ENCODE assay signal across 8 cellular contexts in genomic region chr6:31861919-31862343, GRCh38. TPM values are rescaled to one million over a fixed set of nuclear protein-coding genes. Genes with fewer than 3 reads are reported as not detected.
A peak's percentile ranks its signal among the peaks of the same experiment; 100 is the strongest.
DNase-seq lines count a peak whose midpoint lies in the region; ATAC-seq, FAIRE-seq and TF ChIP-seq lines count a peak whose summit lies in the region.

No MANE protein-coding gene starts in this region.

- H3K36me3 ChIP-seq in esophagus squamous epithelium = peaks cover 11 to 45% (median 15%) of the 10 kb centered on the region in 3 donors
- peaks cover 2 to 14% (median 8%) of the 10 kb centered on the region in 3 donors for H3K36me3 ChIP-seq in pancreas

- peak overlapping the region; percentile 85 for H3K4me3 Mint-ChIP-seq in Calu3 (ENCODE audit: low read depth, unreplicated experiment)

- peaks cover 65% of the 10 kb centered on the region for H3K36me3 Mint-ChIP-seq in Calu3 (ENCODE audit: insufficient read depth, unreplicated experiment)

- ATAC-seq in pancreas = no peak
- no peak for ATAC-seq in GM19455 (IDR thresholded peaks at IDR 0.05; ENCODE audit: unreplicated experiment)

- intact Hi-C loops in Calu3 (cut with micrococcal nuclease; ENCODE audit: unreplicated experiment) (loop anchor here (5.0 kb wide), 1 partner anchor 85 kb away; the partner anchor contains the start of gene VWA7), esophagus squamous epithelium (cut with DNase I) (no loop called here), pancreas (cut with DNase I) (no loop called here)

- peaks cover 19% of the 10 kb centered on the region for H3K4me1 Mint-ChIP-seq in Calu3 (ENCODE audit: low read depth, unreplicated experiment)

- in situ Hi-C loops in KBM-7 (cut with MboI; ENCODE audit: low pct_unique_long_range_greater_than_20kb, low sequenced_read_pairs) = no loop called here

- H3K9me3 ChIP-seq in esophagus squamous epithelium (no peaks in the 10 kb centered on the region), pancreas (no peaks in the 10 kb centered on the region)

- peaks cover 7 to 34% (median 19%) of the 10 kb centered on the region in 3 donors for H3K4me1 ChIP-seq in esophagus squamous epithelium
- H3K4me1 ChIP-seq in pancreas = peaks cover 0 to 6% (median 0%) of the 10 kb centered on the region in 3 donors

- peak overlapping the region; percentile 85 for H3K27ac ChIP-seq in RWPE1
- H3K27ac ChIP-seq in esophagus squamous epithelium = peak overlapping the region in 3 of 4 donors; percentile 77 to 92 (median 92)
- peak overlapping the region in 3 of 4 donors; percentile 38 to 80 (median 73) for H3K27ac ChIP-seq in pancreas

- TF ChIP-seq CTCF in Calu3 (IDR thresholded peaks at IDR 0.05; ENCODE audit: unreplicated experiment) = no peak
- TF ChIP-seq CTCF in RWPE1 (conservative IDR thresholded peaks at IDR 0.05; ENCODE audit: low read depth) = no peak
- no peak for TF ChIP-seq CTCF in esophagus squamous epithelium (IDR thresholded peaks at IDR 0.05)
- no peak for TF ChIP-seq CTCF in pancreas (IDR thresholded peaks at IDR 0.05)

- no TSS peak for BruUV-seq in Calu3 (replicated peaks; lab: Mats Ljungman, UMichigan)

- H3K27me3 ChIP-seq in esophagus squamous epithelium (no peaks in the 10 kb centered on the region), pancreas (no peaks in the 10 kb centered on the region)

- no peak for DNase-seq in Calu3
- DNase-seq in RWPE1 (ENCODE audit: low spot score) = no peak
- no peak for DNase-seq in esophagus squamous epithelium (lab: John Stamatoyannopoulos, UW)
- DNase-seq in pancreas = peak in 1 of 6 donors; percentile 58
- DNase-seq in putamen (ENCODE audit: low spot score) = no peak
- no peak for DNase-seq in KBM-7
- no peak for DNase-seq in kidney tubule cell (ENCODE audit: low spot score)

- H3K27ac Mint-ChIP-seq in Calu3 (ENCODE audit: unreplicated experiment) = peak overlapping the region; percentile 96

- FAIRE-seq in pancreas (lab: Jason Lieb, UNC) = no peak

- H3K9me3 Mint-ChIP-seq in Calu3 (ENCODE audit: low read depth, unreplicated experiment) = no peaks in the 10 kb centered on the region

- H3K4me3 ChIP-seq in esophagus squamous epithelium (peak overlapping the region; percentile 54 to 95 (median 77)), pancreas (peak overlapping the region; percentile 74 to 88 (median 82))

- CTCF ChIA-PET in Calu3 (lab: Charles Lee) (interaction anchor here (1.0 kb wide), 1 partner anchor 23 kb away, joined by 4 read pairs; no protein-coding TSS in a partner anchor), RWPE1 (lab: Yijun Ruan, JAX) (no interaction called here)

- WGBS in esophagus squamous epithelium, 2 donors = 28 to 30% methylated on average over 6 to 12 of the region's 17 CpGs
- WGBS in pancreas, 2 donors = 26 to 28% methylated on average over 17 of the region's 17 CpGs

- no peak for TF ChIP-seq POLR2A in esophagus squamous epithelium (IDR thresholded peaks at IDR 0.05)

- H3K27me3 Mint-ChIP-seq in Calu3 (ENCODE audit: unreplicated experiment) = peaks cover 9% of the 10 kb centered on the region

- POLR2A ChIA-PET in RWPE1 (lab: Yijun Ruan, JAX; ENCODE audit: low non-redundant PET) = no interaction called here

RNA-seq across cellular contexts. Expression of gene NEU1, which starts 0.7 kb away (rescaled TPM):
- total RNA-seq in Calu3 (2022) = 133 and 159 TPM in 2 replicates
- total RNA-seq in esophagus squamous epithelium = 10 to 100 TPM; 13.6 to 23.6 (median 17.3) TPM
- total RNA-seq in pancreas = 10 to 100 TPM; 19.0 to 34.7 (median 22.2) TPM
- 10 to 100 TPM; 26.5 to 38.5 TPM for polyA plus RNA-seq in pancreas

RNA-seq across cellular contexts. Expression of gene SLC44A4, which starts 16.9 kb away (rescaled TPM):
- 185 and 238 TPM in 2 replicates for total RNA-seq in Calu3 (2022)
- 1 to 10 TPM in 2 of 4 donors, under 1 TPM in 1, not detected in 1; 0.38 to 3.6 (median 1.3) TPM for total RNA-seq in esophagus squamous epithelium
- total RNA-seq in pancreas = 10 to 100 TPM in 5 of 6 donors, 1 to 10 TPM in 1; 4.6 to 57.3 (median 13.7) TPM
- 1 to 10 TPM; 6.5 to 9.0 TPM for polyA plus RNA-seq in pancreas

RNA-seq across cellular contexts. Expression of gene HSPA1B, which starts 34.4 kb away (rescaled TPM):
- total RNA-seq in Calu3 (2022) (687 and 705 TPM in 2 replicates), esophagus squamous epithelium (100 to 1,000 TPM; 209 to 553 (median 252) TPM), pancreas (100 to 1,000 TPM in 2 of 6 donors, 10 to 100 TPM in 4; 24.6 to 248 (median 43.2) TPM)
- 10 to 100 TPM; 18.4 to 60.4 TPM for polyA plus RNA-seq in pancreas

RNA-seq across cellular contexts. Expression of gene EHMT2, which starts 35.6 kb away (rescaled TPM):
- total RNA-seq in Calu3 (2022) (131 and 138 TPM in 2 replicates), esophagus squamous epithelium (10 to 100 TPM; 23.4 to 34.5 (median 27.4) TPM), pancreas (10 to 100 TPM; 13.4 to 29.1 (median 18.3) TPM)
- polyA plus RNA-seq in pancreas = 10 to 100 TPM; 42.3 to 55.8 TPM

RNA-seq across cellular contexts. Expression of gene ZBTB12, which starts 40.0 kb away (rescaled TPM):
- total RNA-seq in Calu3 (2022) (22.6 and 28.1 TPM in 2 replicates), esophagus squamous epithelium (1 to 10 TPM in 2 of 4 donors, under 1 TPM in 2; 0.83 to 2.8 (median 1.0) TPM), pancreas (1 to 10 TPM in 4 of 6 donors, under 1 TPM in 2; 0.60 to 4.5 (median 1.9) TPM)
- polyA plus RNA-seq in pancreas = 1 to 10 TPM; 2.1 to 2.2 TPM
